ENCODE assay signal across 12 cellular contexts in the genomic region with DNA sequence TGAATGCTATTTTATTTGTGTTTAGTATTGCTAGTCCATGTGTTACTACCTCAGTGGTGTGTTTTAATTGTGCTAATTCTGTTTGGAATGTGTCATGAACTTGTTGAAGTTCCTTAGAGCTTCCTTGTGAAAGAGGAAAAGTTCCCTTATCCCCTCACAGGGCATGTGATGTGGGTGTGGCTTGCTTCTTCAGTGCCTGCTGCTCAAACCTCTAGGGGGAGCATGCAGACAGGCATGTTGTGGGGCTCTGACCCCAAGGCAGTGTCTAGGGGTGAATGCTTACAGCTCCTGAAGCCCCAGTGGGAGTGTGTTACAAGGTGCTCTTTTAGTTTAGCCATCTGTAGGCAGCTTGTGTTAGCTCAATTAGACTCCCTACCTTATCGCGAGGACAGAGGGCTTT.
DNase-seq lines count a peak whose midpoint lies in the region; ATAC-seq, FAIRE-seq and TF ChIP-seq lines count a peak whose summit lies in the region.
"Had no signal": no experiment of that assay in that cellular context is flagged by ENCODE, and none has a peak within 500 bp of the region (broad histone marks: within the 10 kb centered on the region; RNA-seq: fewer than 3 reads in every experiment).

No MANE protein-coding gene starts in this region.

- H3K27ac ChIP-seq in fibroblast of lung (ENCODE audit: insufficient read depth, low read length) = no peak overlapping the region
- no peak overlapping the region for H3K27ac ChIP-seq in coronary artery

- no peak overlapping the region for H3K9ac ChIP-seq in fibroblast of lung (ENCODE audit: insufficient read depth, low read length)

- H3K36me3 ChIP-seq in fibroblast of lung (ENCODE audit: control insufficient read depth, insufficient read depth, low read length) = no peaks in the 10 kb centered on the region

- H3K79me2 ChIP-seq in fibroblast of lung (ENCODE audit: control insufficient read depth, insufficient read depth, low read length) = no peaks in the 10 kb centered on the region

- peak; percentile 34; the same call in 1 of the 3 replicates for TF ChIP-seq CTCF in GM12872 (IDR thresholded peaks at IDR 0.05; ENCODE audit: insufficient read depth, low read depth, low read length)
- TF ChIP-seq CTCF in fibroblast of lung (conservative IDR thresholded peaks at IDR 0.05 in 1 of 2, IDR thresholded peaks at IDR 0.05 in 1 of 2; ENCODE audit: low read depth in 1 of 2, low read length in 2 of 2) = peak; percentile 21 to 35
- no peak for TF ChIP-seq CTCF in coronary artery (IDR thresholded peaks at IDR 0.05)

- H3K4me1 ChIP-seq in fibroblast of lung (ENCODE audit: control insufficient read depth, extremely low read depth, insufficient read depth, low read length) = no peaks in the 10 kb centered on the region
- H3K4me1 ChIP-seq: Caco-2 had no signal

- no peaks in the 10 kb centered on the region for H3K27me3 ChIP-seq in fibroblast of lung (ENCODE audit: control insufficient read depth, insufficient read depth, low read length)

- H3K4me2 ChIP-seq in fibroblast of lung (ENCODE audit: extremely low read depth, insufficient read depth, low read length) = no peak overlapping the region

- ATAC-seq in HG03139 (IDR thresholded peaks at IDR 0.05; ENCODE audit: unreplicated experiment) = no peak

- no peak for FAIRE-seq in frontal cortex (lab: Jason Lieb, UNC)
- FAIRE-seq: islet of Langerhans had no signal

- H4K20me1 ChIP-seq in fibroblast of lung (ENCODE audit: control insufficient read depth, extremely low read depth, insufficient read depth, low read length) = no peaks in the 10 kb centered on the region

- H2AFZ ChIP-seq in fibroblast of lung (ENCODE audit: low read length) = no peak overlapping the region

- H3K4me3 ChIP-seq in fibroblast of lung (replicated peaks in 1 of 4; ENCODE audit: control extremely low read depth in 1 of 4, insufficient read depth in 1 of 4, low read depth in 3 of 4, low read length in 4 of 4) (no peak overlapping the region), coronary artery (no peak overlapping the region)

- no peaks in the 10 kb centered on the region for H3K9me3 ChIP-seq in fibroblast of lung (ENCODE audit: control insufficient read depth, insufficient read depth, low read depth, low read length)
- H3K9me3 ChIP-seq: Caco-2 had no signal

- DNase-seq in A172 (ENCODE audit: low spot score) (peak; percentile 1), RKO (ENCODE audit: low spot score) (peak; percentile 33), fibroblast of lung (ENCODE audit: low read depth in 2 of 2) (peak in 1 of 2 donors; percentile 3), coronary artery (ENCODE audit: low spot score) (no peak), ecto neural progenitor cell (ENCODE audit: low spot score) (no peak), frontal cortex (ENCODE audit: low spot score in 2 of 2) (no peak)
- DNase-seq: activated CD8-positive, alpha-beta memory T cell treated with anti-CD3 and anti-CD28 coated beads for 24 hours; Caco-2; NCI-H510A treated with DMSO at 0.1 percent for 48 hours had no signal

Comparison
In these comparisons a context has a peak if more than half of its experiments do, and no peak if none do; other contexts are left out.
1. DNase-seq: peak in A172 (single experiment) and RKO (single experiment); none in coronary artery (single experiment), ecto neural progenitor cell (single experiment) and frontal cortex (0 of 2).